In the genomic region with DNA sequence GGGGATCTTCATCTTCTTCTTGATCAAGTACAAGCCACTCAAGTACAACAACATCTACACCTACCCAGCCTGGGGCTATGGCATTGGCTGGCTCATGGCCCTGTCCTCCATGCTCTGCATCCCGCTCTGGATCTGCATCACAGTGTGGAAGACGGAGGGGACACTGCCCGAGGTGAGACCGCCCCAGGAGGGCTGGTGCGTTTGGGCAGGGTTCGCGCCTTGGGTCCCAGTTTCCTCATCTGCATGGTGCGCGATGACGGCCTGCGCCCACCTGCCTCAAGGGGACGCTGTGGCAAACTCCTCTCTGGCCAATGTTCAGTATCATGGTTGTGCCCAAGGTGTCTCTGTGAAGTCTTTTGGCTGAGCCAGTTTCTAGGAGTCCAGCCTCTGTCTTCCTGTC, we compare ENCODE assay signal across 20 cellular contexts. TPM values are rescaled to one million over a fixed set of nuclear protein-coding genes. Genes with fewer than 3 reads are reported as not detected.
"Had no signal": no experiment of that assay in that cellular context is flagged by ENCODE, and none has a peak within 500 bp of the region (broad histone marks: within the 10 kb centered on the region; RNA-seq: fewer than 3 reads in every experiment).

No MANE protein-coding gene starts in this region.

- H3K36me3 ChIP-seq: brain microvascular endothelial cell, heart left ventricle, thyroid gland, vagina had no signal

- H3K27me3 ChIP-seq: brain microvascular endothelial cell, thyroid gland, vagina had no signal

- FAIRE-seq: frontal cortex had no signal

- H3K9me3 ChIP-seq: heart left ventricle, thyroid gland, vagina had no signal

- DNase-seq: activated CD4-positive, alpha-beta T cell treated with anti-CD3 and anti-CD28 coated beads for 48 hours; activated CD8-positive, alpha-beta T cell treated with anti-CD3 and anti-CD28 coated beads for 36 hours; activated gamma-delta T cell; activated T-cell treated with anti-CD3 and anti-CD28 coated beads, Interleukin-2, amount 50 U/mL, for 4 hours; amniotic stem cell; brain microvascular endothelial cell; dermis blood vessel endothelial cell; effector memory CD8-positive, alpha-beta T cell; heart left ventricle; immature natural killer cell; left cardiac atrium; stimulated activated CD4-positive, alpha-beta T cell treated with anti-CD3 and anti-CD28 coated beads, Interleukin-2, amount 100 ng/mL, for 48 hours; T-helper 17 cell; thyroid gland had no signal

- ATAC-seq: activated CD8-positive, alpha-beta T cell treated with anti-CD3 and anti-CD28 coated beads for 36 hours; activated T-cell treated with anti-CD3 and anti-CD28 coated beads, Interleukin-2, amount 50 U/mL, for 4 hours; effector memory CD8-positive, alpha-beta T cell; stimulated activated memory B cell treated with anti-CD40 and anti-IgM and Interleukin-4, amounts not matched to agents 10 μg/mL and 1 μg/mL and 100 μg/mL, for 72 hours; T-helper 17 cell had no signal

- H3K4me1 ChIP-seq: heart left ventricle, thyroid gland had no signal

- H3K4me3 ChIP-seq: heart left ventricle, lung, thyroid gland, vagina had no signal

- H3K27ac ChIP-seq: brain microvascular endothelial cell, heart left ventricle, thyroid gland, vagina had no signal

RNA-seq across cellular contexts. Expression of a gene that starts 57.5 kb away (rescaled TPM):
- total RNA-seq: activated CD8-positive, alpha-beta T cell treated with anti-CD3 and anti-CD28 coated beads for 36 hours; activated T-cell treated with anti-CD3 and anti-CD28 coated beads, Interleukin-2, amount 50 U/mL, for 4 hours; dermis blood vessel endothelial cell; mesothelial cell of epicardium; myocyte; T-helper 17 cell had no signal
- polyA plus RNA-seq: immature natural killer cell had no signal
